In genomic region chr22:39242809-39243442, GRCh38 we compare ENCODE assay signal across 8 cellular contexts. TPM values are rescaled to one million over a fixed set of nuclear protein-coding genes. Genes with fewer than 3 reads are reported as not detected.
A peak's percentile ranks its signal among the peaks of the same experiment; 100 is the strongest.
DNase-seq lines count a peak whose midpoint lies in the region; ATAC-seq and TF ChIP-seq lines count a peak whose summit lies in the region.

No MANE protein-coding gene starts in this region.

- peak overlapping the region in 1 of 2 donors; percentile 70 for H3K27ac ChIP-seq in coronary artery
- peak overlapping the region; percentile 49 for H3K27ac ChIP-seq in naive thymus-derived CD4-positive, alpha-beta T cell (ENCODE audit: low read depth, low read length)

- H3K27me3 ChIP-seq in HAP-1 (ENCODE audit: low read depth) = peaks cover 35% of the 10 kb centered on the region
- peaks cover 0 to 4% of the 10 kb centered on the region in 2 donors for H3K27me3 ChIP-seq in naive thymus-derived CD4-positive, alpha-beta T cell (ENCODE audit: control insufficient read depth in 2 of 2, insufficient read depth in 2 of 2, low read length in 2 of 2)

- H3K9me3 Mint-ChIP-seq in naive thymus-derived CD4-positive, alpha-beta T cell = peaks cover 0 to 3% (median 0%) of the 10 kb centered on the region in 11 donors

- no peak for TF ChIP-seq CTCF in coronary artery (IDR thresholded peaks at IDR 0.05)

- H3K27me3 Mint-ChIP-seq in naive thymus-derived CD4-positive, alpha-beta T cell = peaks cover 0 to 73% (median 18%) of the 10 kb centered on the region in 5 donors

- intact Hi-C loops in naive thymus-derived CD4-positive, alpha-beta T cell (cut with micrococcal nuclease) = loop anchor here (1.0 to 5.0 kb wide), 6 partner anchors 36 to 736 kb away; partner anchors contain the start of genes CBX7 (in 1 of the 2), DDX17 (in 1 of the 2) and RPL3 (in 1 of the 2)

- CTCF ChIA-PET in naive thymus-derived CD4-positive, alpha-beta T cell (lab: Charles Lee) = interaction anchor here (0.5 to 1.9 kb wide), 4 partner anchors 72 to 163 kb away, joined by 3 to 6 read pairs (median 4); no protein-coding TSS in a partner anchor

- no peaks in the 10 kb centered on the region; the same call in 1 of the 2 replicates for H3K4me1 ChIP-seq in HAP-1
- peaks cover 37 to 39% of the 10 kb centered on the region in 2 donors for H3K4me1 ChIP-seq in naive thymus-derived CD4-positive, alpha-beta T cell (ENCODE audit: control insufficient read depth in 2 of 2, insufficient read depth in 2 of 2, low read length in 2 of 2)

- H3K36me3 Mint-ChIP-seq in naive thymus-derived CD4-positive, alpha-beta T cell = peaks cover 0 to 3% (median 0%) of the 10 kb centered on the region in 5 donors

- peak overlapping the region in 8 of 9 donors; percentile 23 to 88 (median 78) for H3K27ac Mint-ChIP-seq in naive thymus-derived CD4-positive, alpha-beta T cell

- H3K36me3 ChIP-seq in HAP-1 (replicated peaks) = no peaks in the 10 kb centered on the region
- H3K36me3 ChIP-seq in naive thymus-derived CD4-positive, alpha-beta T cell (ENCODE audit: control insufficient read depth in 2 of 3, insufficient read depth in 3 of 3, low read length in 3 of 3) = no peaks in the 10 kb centered on the region

- POLR2A ChIA-PET in naive thymus-derived CD4-positive, alpha-beta T cell (lab: Charles Lee) = interaction anchor here (0.7 to 9.0 kb wide), 8 partner anchors 9 to 1759 kb away, joined by 3 to 93 read pairs (median 11); partner anchors contain the start of genes CBX7 and RPL3

- in situ Hi-C loops in HAP-1 (cut with MboI; ENCODE audit: low sequenced_read_pairs) = no loop called here

- ATAC-seq in naive thymus-derived CD4-positive, alpha-beta T cell = peak; percentile 19
- no peak for ATAC-seq in GM18873 (IDR thresholded peaks at IDR 0.05; ENCODE audit: low FRiP score, unreplicated experiment)

- no peak for DNase-seq in HAP-1 (ENCODE audit: low spot score in 2 of 2)
- DNase-seq in T follicular helper cell (ENCODE audit: low read depth) = peak; percentile 26
- no peak for DNase-seq in coronary artery (ENCODE audit: low spot score)
- peak in 6 of 9 donors; percentile 38 to 65 (median 50) for DNase-seq in naive thymus-derived CD4-positive, alpha-beta T cell
- no peak for DNase-seq in AG08396 (ENCODE audit: low spot score)
- DNase-seq in H4 (ENCODE audit: low spot score) = no peak
- no peak for DNase-seq in NOMO-1 treated with DMSO at 0.1 percent for 48 hours (lab: John Stamatoyannopoulos, UW; ENCODE audit: unreplicated experiment)

- H3K4me1 Mint-ChIP-seq in naive thymus-derived CD4-positive, alpha-beta T cell = peaks cover 34 to 56% (median 48%) of the 10 kb centered on the region in 7 donors

- no peaks in the 10 kb centered on the region for H3K9me3 ChIP-seq in HAP-1
- no peaks in the 10 kb centered on the region for H3K9me3 ChIP-seq in naive thymus-derived CD4-positive, alpha-beta T cell (ENCODE audit: control insufficient read depth in 2 of 3, low read length in 3 of 3)

- H3K4me3 Mint-ChIP-seq in naive thymus-derived CD4-positive, alpha-beta T cell = peak overlapping the region; percentile 77 to 97 (median 88)

- H3K4me3 ChIP-seq in HAP-1 (peak overlapping the region; percentile 20), coronary artery (peak overlapping the region; percentile 75)
- H3K4me3 ChIP-seq in naive thymus-derived CD4-positive, alpha-beta T cell (ENCODE audit: low read length) = peak overlapping the region; percentile 66

RNA-seq across cellular contexts. Expression of gene PDGFB, which starts 1.9 kb away (rescaled TPM):
- total RNA-seq in naive thymus-derived CD4-positive, alpha-beta T cell = 1 to 10 TPM in 4 of 5 experiments, under 1 TPM in 1; 0.56 to 9.5 (median 2.3) TPM
- 1 to 10 TPM; 1.4 to 5.8 TPM for polyA plus RNA-seq in naive thymus-derived CD4-positive, alpha-beta T cell
- total RNA-seq in H4 (2014; rRNA removed; shearing (Covaris generic)) = 0.14 TPM in 1 of 2 replicates, not detected in the other

Comparison
In these comparisons a context has a peak if more than half of its experiments do, and no peak if none do; other contexts are left out.
1. DNase-seq: peak in T follicular helper cell (single experiment) and naive thymus-derived CD4-positive, alpha-beta T cell (6 of 9); none in HAP-1 (0 of 2), coronary artery (single experiment), AG08396 (single experiment), H4 (single experiment) and NOMO-1 treated with DMSO at 0.1 percent for 48 hours (single experiment).
2. H3K4me3 ChIP-seq: peak in every context shown above with its lines; median percentile 75 in coronary artery; 66 in naive thymus-derived CD4-positive, alpha-beta T cell; 20 in HAP-1.